8 cellular contexts compared by ENCODE assay signal in the genomic region with DNA sequence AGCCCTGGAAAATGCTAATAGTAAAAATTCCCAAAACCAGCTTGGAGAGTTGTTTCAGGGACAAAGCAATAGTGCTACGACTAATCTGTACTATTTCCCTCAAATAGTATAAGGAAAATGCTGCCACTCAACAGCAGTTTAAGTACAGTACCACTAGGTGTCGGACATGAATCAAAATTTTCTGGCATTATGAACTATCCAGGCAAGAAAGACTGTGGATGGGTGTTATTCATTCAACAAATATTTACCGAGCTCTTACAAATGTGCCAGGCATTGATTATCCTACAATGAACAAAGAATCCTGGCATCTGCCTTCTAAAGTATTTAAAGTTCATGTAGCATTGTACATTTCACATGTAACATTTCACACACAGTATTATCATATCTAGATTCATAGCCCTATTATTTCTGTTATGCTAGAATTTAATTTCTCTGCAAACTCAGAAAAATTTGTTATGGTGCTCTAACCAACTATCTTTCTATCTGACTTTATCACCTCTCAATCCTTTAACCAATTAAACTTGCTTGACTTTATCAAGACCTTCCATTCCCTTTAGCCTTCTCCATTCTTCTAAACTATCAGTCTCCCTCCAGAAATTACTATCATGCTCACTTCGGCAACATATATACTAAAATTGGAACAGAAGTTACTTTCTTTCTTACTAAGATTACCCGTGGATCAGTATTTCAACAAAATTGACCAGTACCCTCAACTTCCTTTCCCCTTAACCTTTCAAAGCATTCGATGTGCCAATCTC.
DNase-seq lines count a peak whose midpoint lies in the region; ATAC-seq, FAIRE-seq and TF ChIP-seq lines count a peak whose summit lies in the region.

No MANE protein-coding gene starts in this region.

- DNase-seq in A549 (ENCODE audit: low read depth in 1 of 2, low spot score in 1 of 2) (peak; percentile 62 to 82), GM12864 (ENCODE audit: low read depth) (no peak), LoVo (ENCODE audit: low spot score) (peak; percentile 78), RPMI7951 (ENCODE audit: low read depth) (peak; percentile 77), H1 (ENCODE audit: low read depth in 1 of 2, low spot score in 2 of 2) (no peak), mesothelial cell of epicardium (ENCODE audit: low spot score in 2 of 2, unreplicated experiment in 2 of 2) (no peak), islet precursor cell (no peak)

- no peak overlapping the region for H2BK20ac ChIP-seq in H1 (ENCODE audit: low read length)

- no peak overlapping the region for H4K8ac ChIP-seq in H1 (ENCODE audit: extremely low read depth, insufficient read depth, low read length)

- WGBS in A549 (ENCODE audit: missing lambda C conversion rate) = 39% methylated on average over 6 of the region's 6 CpGs
- WGBS in H1 (ENCODE audit: extremely low coverage in 1 of 2, insufficient coverage in 1 of 2, insufficient read length in 1 of 2, insufficient replicate concordance in 2 of 2, low coverage in 1 of 2, low lambda C conversion rate in 2 of 2, missing lambda C conversion rate in 1 of 2), 2 experiments = 70% methylated on average over 6 of the region's 6 CpGs; no CpG with 5 or more reads in 1 of the 2 experiments

- no peaks in the 10 kb centered on the region for H3K9me3 ChIP-seq in A549
- H3K9me3 ChIP-seq in HEK293 (ENCODE audit: control insufficient read depth, insufficient read depth, low read depth, low read length) = no peaks in the 10 kb centered on the region
- H3K9me3 ChIP-seq in H1 (ENCODE audit: insufficient read depth in 2 of 2, low read depth in 1 of 2, low read length in 1 of 2) = no peaks in the 10 kb centered on the region

- H3K23me2 ChIP-seq in H1 (ENCODE audit: low read depth, low read length) = no peaks in the 10 kb centered on the region

- CTCF ChIA-PET in A549 (lab: Yijun Ruan, JAX) = interaction anchor here (0.6 to 3.5 kb wide), 53 partner anchors 9 to 443 kb away, joined by 3 to 25 read pairs (median 4); a partner anchor contains a TSS
- CTCF ChIA-PET in HEK293 (lab: Yijun Ruan, JAX) = interaction anchor here (0.6 to 2.1 kb wide), 17 partner anchors 9 to 438 kb away, joined by 3 to 10 read pairs (median 3); no protein-coding TSS in a partner anchor
- CTCF ChIA-PET in H1 (lab: Charles Lee; ENCODE audit: partially characterized antibody) = interaction anchor here (0.6 to 2.0 kb wide), 17 partner anchors 9 to 435 kb away, joined by 3 to 5 read pairs (median 3); no protein-coding TSS in a partner anchor

- FAIRE-seq in A549 (lab: Jason Lieb, UNC) (peak; percentile 94), H1 (lab: Jason Lieb, UNC) (peak; percentile 62)

- ATAC-seq in A549 = peak; percentile 98

- no peaks in the 10 kb centered on the region for H3K9me3 Mint-ChIP-seq in mesothelial cell of epicardium

- H3K4me2 ChIP-seq in A549 (peak overlapping the region; percentile 72), H1 (ENCODE audit: insufficient read depth in 1 of 2, low read depth in 2 of 2, low read length in 2 of 2) (no peak overlapping the region)

- peak overlapping the region in 1 of 2 experiments; percentile 34; a peak in 4 of 6 replicates for H3K27ac ChIP-seq in A549
- H3K27ac ChIP-seq in HEK293 (ENCODE audit: extremely low read depth, low read depth, low read length) = no peak overlapping the region
- no peak overlapping the region for H3K27ac ChIP-seq in H1 (ENCODE audit: low read depth, low read length)

- H3K4me1 ChIP-seq in A549 (peaks cover 24% of the 10 kb centered on the region), HEK293 (ENCODE audit: control insufficient read depth, insufficient read depth, low read length) (no peaks in the 10 kb centered on the region; the same call in 1 of the 2 replicates), H1 (replicated peaks in 1 of 4; ENCODE audit: control insufficient read depth in 3 of 4, insufficient read depth in 4 of 4, low read length in 3 of 4) (peaks cover 0 to 3% (median 0%) of the 10 kb centered on the region in 4 experiments; a peak in 2 of 7 replicates)

- H2BK120ac ChIP-seq in H1 (replicated peaks; ENCODE audit: low read depth, low read length) = no peak overlapping the region

- no peak overlapping the region for H3K27ac Mint-ChIP-seq in mesothelial cell of epicardium

- no peaks in the 10 kb centered on the region for H3K79me1 ChIP-seq in H1 (ENCODE audit: low read depth, low read length)

- no peak overlapping the region for H4K5ac ChIP-seq in H1 (ENCODE audit: insufficient read length, low read depth, low read length)

- H3K4me3 Mint-ChIP-seq in mesothelial cell of epicardium = no peak overlapping the region

- no peak overlapping the region for H2BK5ac ChIP-seq in H1 (ENCODE audit: low read depth, low read length)

- TF ChIP-seq CTCF in A549 (IDR thresholded peaks at IDR 0.05) (peak; percentile 95), GM12864 (IDR thresholded peaks at IDR 0.05; ENCODE audit: low read depth, low read length, missing control alignments) (peak; percentile 61), HEK293 (tag by site-specific recombination; IDR thresholded peaks at IDR 0.05) (peak; percentile 31; the same call in 1 of the 2 replicates), H1 (IDR thresholded peaks at IDR 0.05; ENCODE audit: control extremely low read depth in 1 of 3, insufficient read depth in 1 of 3, low read depth in 1 of 3, low read length in 3 of 3) (peak in 2 of 3 experiments; percentile 32 to 69; a peak in 2 of 4 replicates), mesothelial cell of epicardium (IDR thresholded peaks at IDR 0.05; ENCODE audit: unreplicated experiment) (peak; percentile 73)

- H3K23ac ChIP-seq in H1 (ENCODE audit: insufficient read length) = no peak overlapping the region

- H3K4ac ChIP-seq in H1 (replicated peaks; ENCODE audit: insufficient read length, low read depth, low read length) = no peak overlapping the region

- H3K4me3 ChIP-seq in A549 = no peak overlapping the region
- H3K4me3 ChIP-seq in GM12864 (ENCODE audit: low read depth, low read length) = no peak overlapping the region
- H3K4me3 ChIP-seq in HEK293 (ENCODE audit: low read depth, low read length) = no peak overlapping the region
- no peak overlapping the region for H3K4me3 ChIP-seq in H1 (ENCODE audit: extremely low read depth in 1 of 4, insufficient read depth in 2 of 4, low read depth in 3 of 4, low read length in 4 of 4)

- no peaks in the 10 kb centered on the region for H3K27me3 Mint-ChIP-seq in mesothelial cell of epicardium (ENCODE audit: low read depth)

- no peak overlapping the region for H3K14ac ChIP-seq in H1 (ENCODE audit: insufficient read length)

- H2AFZ ChIP-seq in H1 (ENCODE audit: low read length) = no peak overlapping the region

- H3K18ac ChIP-seq in H1 (ENCODE audit: extremely low read depth, low read length) = no peak overlapping the region

- POLR2A ChIA-PET in A549 (lab: Yijun Ruan, JAX) (interaction anchor here (1.0 kb wide), 2 partner anchors 80 to 82 kb away, joined by 3 read pairs; a partner anchor contains a TSS), HEK293 (lab: Yijun Ruan, JAX) (interaction anchor here (1.4 kb wide), 1 partner anchor 80 kb away, joined by 7 read pairs; a partner anchor contains a TSS), H1 (lab: Charles Lee; ENCODE audit: partially characterized antibody) (no interaction called here)

- H3K36me3 ChIP-seq in HEK293 (ENCODE audit: control insufficient read depth in 2 of 2, insufficient read depth in 1 of 2, low read length in 2 of 2) (no peaks in the 10 kb centered on the region), H1 (ENCODE audit: control insufficient read depth in 2 of 4, insufficient read depth in 4 of 4, low read length in 3 of 4) (no peaks in the 10 kb centered on the region)

- TF ChIP-seq EP300 in A549 (IDR thresholded peaks at IDR 0.05) = no peak
- no peak for TF ChIP-seq EP300 in H1 (IDR thresholded peaks at IDR 0.05; ENCODE audit: borderline replicate concordance in 1 of 2, low read depth in 2 of 2, low read length in 2 of 2)

- H3K56ac ChIP-seq in H1 (replicated peaks; ENCODE audit: insufficient read length, low read depth, low read length) = no peak overlapping the region

- H2AK5ac ChIP-seq in H1 (ENCODE audit: low read depth, low read length) = no peak overlapping the region

- H2BK15ac ChIP-seq in H1 (ENCODE audit: low read length) = no peak overlapping the region

- peaks cover 0 to 1% (median 0%) of the 10 kb centered on the region in 4 experiments; a peak in 1 of 7 replicates for H3K27me3 ChIP-seq in H1 (replicated peaks in 1 of 4; ENCODE audit: control insufficient read depth in 3 of 4, extremely low read depth in 1 of 4, insufficient read depth in 3 of 4, low read length in 3 of 4)

- H2BK12ac ChIP-seq in H1 (ENCODE audit: low read depth, low read length) = no peak overlapping the region

- peaks cover 3% of the 10 kb centered on the region for H3K36me3 Mint-ChIP-seq in mesothelial cell of epicardium

- H3K4me1 Mint-ChIP-seq in mesothelial cell of epicardium = peaks cover 4% of the 10 kb centered on the region

- H3K79me2 ChIP-seq in H1 (ENCODE audit: control insufficient read depth in 1 of 2, insufficient read depth in 2 of 2, low read length in 2 of 2) = no peaks in the 10 kb centered on the region

- no peak overlapping the region for H3K9ac ChIP-seq in H1 (replicated peaks in 1 of 4; ENCODE audit: extremely low read depth in 1 of 4, low read depth in 3 of 4, low read length in 3 of 4)

- H4K91ac ChIP-seq in H1 (replicated peaks; ENCODE audit: insufficient read length, low read length) = no peak overlapping the region

- TF ChIP-seq POLR2A in A549 (IDR thresholded peaks at IDR 0.05; ENCODE audit: low read length) = no peak
- no peak for TF ChIP-seq POLR2A in H1 (IDR thresholded peaks at IDR 0.05; ENCODE audit: control extremely low read depth in 1 of 2, low read depth in 2 of 2, low read length in 2 of 2)

- TF ChIP-seq RAD21 in A549 (conservative IDR thresholded peaks at IDR 0.05 in 1 of 2, IDR thresholded peaks at IDR 0.05 in 1 of 2) = peak; percentile 94 to 97
- TF ChIP-seq RAD21 in H1 (IDR thresholded peaks at IDR 0.05 in 1 of 2, conservative IDR thresholded peaks at IDR 0.05 in 1 of 2; ENCODE audit: low read depth in 2 of 2, low read length in 2 of 2) = peak; percentile 82 to 85

- H4K20me1 ChIP-seq in H1 (replicated peaks in 1 of 2; ENCODE audit: control insufficient read depth in 1 of 2, insufficient read depth in 2 of 2, low read length in 2 of 2) = peaks cover 0 to 3% of the 10 kb centered on the region in 2 experiments

TF ChIP-seq in A549, 52 proteins besides CTCF, POLR2A, EP300 and RAD21 (continues in another document):
- TF ChIP-seq HOXB13 (CRISPR knock-in tag; IDR thresholded peaks at IDR 0.05; ENCODE audit: low read depth) (no peak), HEYL (CRISPR knock-in tag; IDR thresholded peaks at IDR 0.05) (no peak)

TF ChIP-seq in H1, 55 proteins besides CTCF, POLR2A, EP300 and RAD21:
- TF ChIP-seq BCL11A (IDR thresholded peaks at IDR 0.05; ENCODE audit: low read depth in 2 of 2, low read length in 2 of 2) (no peak), CEBPB (IDR thresholded peaks at IDR 0.05; ENCODE audit: low read depth, low read length) (no peak), KDM5A (IDR thresholded peaks at IDR 0.05; ENCODE audit: low read length) (no peak), SRF (IDR thresholded peaks at IDR 0.05; ENCODE audit: low read depth, low read length) (no peak), RNF2 (IDR thresholded peaks at IDR 0.05; ENCODE audit: borderline replicate concordance, low read depth, low read length, missing control alignments, poor library complexity, severe bottlenecking) (no peak)

Comparison
In these comparisons a context has a peak if more than half of its experiments do, and no peak if none do; other contexts are left out.
1. DNase-seq: peak in A549 (2 of 2), LoVo (single experiment) and RPMI7951 (single experiment); none in GM12864 (single experiment), H1 (0 of 2), mesothelial cell of epicardium (0 of 2) and islet precursor cell (single experiment).
2. CTCF ChIP-seq: peak in every context shown above with its lines; median percentile 95 in A549; 73 in mesothelial cell of epicardium; 61 in GM12864; 50 in H1; 31 in HEK293.